ENCODE assay signal across 10 cellular contexts in the genomic region with DNA sequence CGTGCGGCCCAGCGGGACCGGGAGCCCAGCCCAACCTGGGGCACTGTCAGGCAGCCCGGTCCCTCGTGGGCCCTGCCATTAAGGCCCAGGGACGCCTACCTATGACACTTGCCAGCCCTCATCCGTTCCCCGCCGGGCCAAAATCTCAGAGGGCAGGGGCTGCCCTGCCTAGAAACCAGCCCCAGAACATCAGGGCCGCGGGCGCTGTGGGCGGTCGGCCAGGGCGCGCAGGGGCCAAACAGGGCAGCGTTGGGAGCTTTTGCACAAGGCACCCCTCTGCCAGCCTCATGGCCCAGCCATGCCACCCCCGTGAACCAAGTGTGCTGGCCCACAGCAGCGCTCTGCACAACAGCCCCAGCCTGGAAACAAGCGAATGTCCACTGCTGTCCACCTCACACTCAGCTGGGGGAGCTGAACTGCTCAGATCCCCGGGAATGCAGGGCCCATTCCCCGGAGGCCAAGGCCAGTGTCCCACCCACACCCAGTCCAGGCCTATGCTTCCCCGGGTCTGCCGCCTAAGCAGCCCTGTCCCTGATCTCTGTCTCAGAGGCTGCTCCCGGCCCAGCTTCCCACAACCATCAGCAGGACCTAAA. TPM values are rescaled to one million over a fixed set of nuclear protein-coding genes. Genes with fewer than 3 reads are reported as not detected.
DNase-seq lines count a peak whose midpoint lies in the region; ATAC-seq and TF ChIP-seq lines count a peak whose summit lies in the region.
"Had no signal": no experiment of that assay in that cellular context is flagged by ENCODE, and none has a peak within 500 bp of the region (broad histone marks: within the 10 kb centered on the region; RNA-seq: fewer than 3 reads in every experiment).

No MANE protein-coding gene starts in this region.

- peaks cover 5% of the 10 kb centered on the region for H3F3A ChIP-seq in neural progenitor cell (ENCODE audit: low read depth)

- H3K36me3 ChIP-seq in HEK293 (ENCODE audit: control insufficient read depth in 2 of 2, insufficient read depth in 1 of 2, low read length in 2 of 2) = no peaks in the 10 kb centered on the region
- no peaks in the 10 kb centered on the region for H3K36me3 ChIP-seq in neural progenitor cell
- H3K36me3 ChIP-seq: ascending aorta, suprapubic skin had no signal

- no peak overlapping the region for H3K4me3 ChIP-seq in HEK293 (ENCODE audit: low read depth, low read length)
- H3K4me3 ChIP-seq in coronary artery = peak overlapping the region; percentile 64
- peak overlapping the region; percentile 29 for H3K4me3 ChIP-seq in neural progenitor cell

- peak; percentile 71 for DNase-seq in DMS53 (lab: John Stamatoyannopoulos, UW)
- DNase-seq in coronary artery (ENCODE audit: low spot score) = no peak
- DNase-seq in neural progenitor cell (ENCODE audit: low spot score) = no peak
- DNase-seq in cortex of kidney (lab: John Stamatoyannopoulos, UW) = no peak
- DNase-seq in RKO (ENCODE audit: low spot score) = no peak
- DNase-seq in NK-92 treated with Interleukin-12 subunit alpha and Interleukin-12 subunit beta, amount 100 ng/mL, for 24 hours (lab: John Stamatoyannopoulos, UW) = no peak

- no peaks in the 10 kb centered on the region for H3K9me3 Mint-ChIP-seq in neural progenitor cell

- no peaks in the 10 kb centered on the region for H4K20me1 ChIP-seq in neural progenitor cell (ENCODE audit: low read depth)

- no peaks in the 10 kb centered on the region for H3K36me3 Mint-ChIP-seq in neural progenitor cell

- peaks cover 17% of the 10 kb centered on the region for H3K27me3 Mint-ChIP-seq in neural progenitor cell (ENCODE audit: insufficient read depth, low read depth)

- no peaks in the 10 kb centered on the region for H3K9me3 ChIP-seq in HEK293 (ENCODE audit: control insufficient read depth, insufficient read depth, low read depth, low read length)
- no peaks in the 10 kb centered on the region for H3K9me3 ChIP-seq in neural progenitor cell (ENCODE audit: low read depth)
- H3K9me3 ChIP-seq: ascending aorta, suprapubic skin had no signal

- H3K9ac ChIP-seq in neural progenitor cell = no peak overlapping the region

- no peak overlapping the region for H3K27ac Mint-ChIP-seq in neural progenitor cell

- POLR2A ChIA-PET in HEK293 (lab: Yijun Ruan, JAX) = interaction anchor here (0.5 to 1.0 kb wide), 2 partner anchors 156 to 179 kb away, joined by 3 to 4 read pairs; no protein-coding TSS in a partner anchor

- peaks cover 18% of the 10 kb centered on the region for H3K4me1 Mint-ChIP-seq in neural progenitor cell

- CTCF ChIA-PET in HEK293 (lab: Yijun Ruan, JAX) = interaction anchor here (0.6 to 7.1 kb wide), 39 partner anchors 9 to 516 kb away, joined by 3 to 113 read pairs (median 4); a partner anchor contains a TSS

- no peaks in the 10 kb centered on the region for H3K79me2 ChIP-seq in neural progenitor cell (ENCODE audit: low read depth)

- peak overlapping the region; percentile 52 for H3K4me3 Mint-ChIP-seq in neural progenitor cell

- no peaks in the 10 kb centered on the region for H3K4me1 ChIP-seq in HEK293 (ENCODE audit: control insufficient read depth, insufficient read depth, low read length)
- H3K4me1 ChIP-seq in neural progenitor cell = no peaks in the 10 kb centered on the region

- peak overlapping the region; percentile 67 for H3K4me2 ChIP-seq in neural progenitor cell

- peaks cover 42% of the 10 kb centered on the region for H3K27me3 ChIP-seq in neural progenitor cell
- H3K27me3 ChIP-seq: ascending aorta, suprapubic skin had no signal

- TF ChIP-seq CTCF in HEK293 (tag by site-specific recombination; IDR thresholded peaks at IDR 0.05) = no peak
- no peak for TF ChIP-seq CTCF in coronary artery (IDR thresholded peaks at IDR 0.05)
- no peak for TF ChIP-seq CTCF in neural progenitor cell (IDR thresholded peaks at IDR 0.05)

- ATAC-seq in HG03175 (IDR thresholded peaks at IDR 0.05; ENCODE audit: unreplicated experiment) = no peak

- H2AFZ ChIP-seq in neural progenitor cell (replicated peaks) = peak overlapping the region; percentile 47

- H3K27ac ChIP-seq in HEK293 (ENCODE audit: extremely low read depth, low read depth, low read length) = no peak overlapping the region
- H3K27ac ChIP-seq in coronary artery = no peak overlapping the region
- H3K27ac ChIP-seq in neural progenitor cell = no peak overlapping the region
- H3K27ac ChIP-seq: ascending aorta, suprapubic skin had no signal

TF ChIP-seq in HEK293, 187 proteins besides CTCF, POLR2A, EP300 and RAD21:
- TF ChIP-seq, protein P1, sequence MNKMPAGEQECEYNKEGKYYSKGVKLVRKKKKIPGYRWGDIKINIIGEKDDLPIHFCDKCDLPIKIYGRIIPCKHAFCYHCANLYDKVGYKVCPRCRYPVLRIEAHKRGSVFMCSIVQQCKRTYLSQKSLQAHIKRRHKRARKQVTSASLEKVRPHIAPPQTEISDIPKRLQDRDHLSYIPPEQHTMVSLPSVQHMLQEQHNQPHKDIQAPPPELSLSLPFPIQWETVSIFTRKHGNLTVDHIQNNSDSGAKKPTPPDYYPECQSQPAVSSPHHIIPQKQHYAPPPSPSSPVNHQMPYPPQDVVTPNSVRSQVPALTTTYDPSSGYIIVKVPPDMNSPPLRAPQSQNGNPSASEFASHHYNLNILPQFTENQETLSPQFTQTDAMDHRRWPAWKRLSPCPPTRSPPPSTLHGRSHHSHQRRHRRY (tag by site-specific recombination; IDR thresholded peaks at IDR 0.05) = no peak
- TF ChIP-seq, protein P2, sequence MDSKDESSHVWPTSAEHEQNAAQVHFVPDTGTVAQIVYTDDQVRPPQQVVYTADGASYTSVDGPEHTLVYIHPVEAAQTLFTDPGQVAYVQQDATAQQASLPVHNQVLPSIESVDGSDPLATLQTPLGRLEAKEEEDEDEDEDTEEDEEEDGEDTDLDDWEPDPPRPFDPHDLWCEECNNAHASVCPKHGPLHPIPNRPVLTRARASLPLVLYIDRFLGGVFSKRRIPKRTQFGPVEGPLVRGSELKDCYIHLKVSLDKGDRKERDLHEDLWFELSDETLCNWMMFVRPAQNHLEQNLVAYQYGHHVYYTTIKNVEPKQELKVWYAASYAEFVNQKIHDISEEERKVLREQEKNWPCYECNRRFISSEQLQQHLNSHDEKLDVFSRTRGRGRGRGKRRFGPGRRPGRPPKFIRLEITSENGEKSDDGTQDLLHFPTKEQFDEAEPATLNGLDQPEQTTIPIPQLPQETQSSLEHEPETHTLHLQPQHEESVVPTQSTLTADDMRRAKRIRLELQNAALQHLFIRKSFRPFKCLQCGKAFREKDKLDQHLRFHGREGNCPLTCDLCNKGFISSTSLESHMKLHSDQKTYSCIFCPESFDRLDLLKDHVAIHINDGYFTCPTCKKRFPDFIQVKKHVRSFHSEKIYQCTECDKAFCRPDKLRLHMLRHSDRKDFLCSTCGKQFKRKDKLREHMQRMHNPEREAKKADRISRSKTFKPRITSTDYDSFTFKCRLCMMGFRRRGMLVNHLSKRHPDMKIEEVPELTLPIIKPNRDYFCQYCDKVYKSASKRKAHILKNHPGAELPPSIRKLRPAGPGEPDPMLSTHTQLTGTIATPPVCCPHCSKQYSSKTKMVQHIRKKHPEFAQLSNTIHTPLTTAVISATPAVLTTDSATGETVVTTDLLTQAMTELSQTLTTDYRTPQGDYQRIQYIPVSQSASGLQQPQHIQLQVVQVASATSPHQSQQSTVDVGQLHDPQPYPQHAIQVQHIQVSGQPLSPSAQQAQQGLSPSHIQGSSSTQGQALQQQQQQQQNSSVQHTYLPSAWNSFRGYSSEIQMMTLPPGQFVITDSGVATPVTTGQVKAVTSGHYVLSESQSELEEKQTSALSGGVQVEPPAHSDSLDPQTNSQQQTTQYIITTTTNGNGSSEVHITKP (tag by site-specific recombination; IDR thresholded peaks at IDR 0.05) = peak; percentile 14; the same call in 1 of the 2 replicates

RNA-seq across cellular contexts. Expression of a gene that starts 3.5 kb away (rescaled TPM):
- total RNA-seq in neural progenitor cell (ENCODE audit: low replicate concordance) = 0.12 TPM in 1 of 2 replicates, not detected in the other
- total RNA-seq: ascending aorta had no signal

RNA-seq across cellular contexts. Expression of a gene that starts 27.9 kb away (rescaled TPM):
- 0.75 and 2.4 TPM in 2 replicates for total RNA-seq in neural progenitor cell (ENCODE audit: low replicate concordance)
